Comparison of ENCODE assay signal across 16 cellular contexts in genomic region chr1:161074676-161075368, GRCh38. TPM values are rescaled to one million over a fixed set of nuclear protein-coding genes. Genes with fewer than 3 reads are reported as not detected.
DNase-seq lines count a peak whose midpoint lies in the region; ATAC-seq and TF ChIP-seq lines count a peak whose summit lies in the region.
"Had no signal": no experiment of that assay in that cellular context is flagged by ENCODE, and none has a peak within 500 bp of the region (broad histone marks: within the 10 kb centered on the region; RNA-seq: fewer than 3 reads in every experiment).

No MANE protein-coding gene starts in this region.

- no peaks in the 10 kb centered on the region for H3K79me2 ChIP-seq in HCT116 (ENCODE audit: insufficient read depth, low read length)

- no peak for TF ChIP-seq RAD21 in HCT116 (IDR thresholded peaks at IDR 0.05; ENCODE audit: low read depth)

- H2AFZ ChIP-seq in HCT116 (ENCODE audit: low read depth, low read length, poor library complexity, severe bottlenecking) = no peak overlapping the region

- CTCF ChIA-PET in HCT116 (lab: Charles Lee) = interaction anchor here (2.2 kb wide), 1 partner anchor 22 kb away, joined by 8 read pairs; no protein-coding TSS in a partner anchor

- TF ChIP-seq CTCF in HCT116 (IDR thresholded peaks at IDR 0.05 in 2 of 3, conservative IDR thresholded peaks at IDR 0.05 in 1 of 3; ENCODE audit: borderline replicate concordance in 1 of 3, insufficient read depth in 1 of 3, low read depth in 2 of 3, low read length in 2 of 3) (no peak), mesothelial cell of epicardium (IDR thresholded peaks at IDR 0.05; ENCODE audit: unreplicated experiment) (no peak)

- peak overlapping the region; percentile 31; the same call in 1 of the 2 replicates for H3K27ac ChIP-seq in HCT116 (ENCODE audit: low read depth, low read length)
- H3K27ac ChIP-seq: dorsolateral prefrontal cortex had no signal

- ATAC-seq in HCT116 = no peak
- ATAC-seq: activated CD4-positive, CD25-positive, alpha-beta regulatory T cell treated with anti-CD3 and anti-CD28 coated beads, Interleukin-2, amount 50 U/mL, for 24 hours; SK-N-SH treated with all-trans-retinoic acid at 6 μM for 48 hours had no signal

- peaks cover 0 to 38% of the 10 kb centered on the region in 2 experiments; a peak in 2 of 4 replicates for H3K4me1 ChIP-seq in HCT116 (ENCODE audit: control insufficient read depth in 1 of 2, insufficient read depth in 2 of 2, low read length in 2 of 2)

- H3K4me1 Mint-ChIP-seq in mesothelial cell of epicardium = peaks cover 8% of the 10 kb centered on the region

- no peaks in the 10 kb centered on the region for H4K20me1 ChIP-seq in HCT116 (ENCODE audit: insufficient read depth)

- H3K9ac ChIP-seq in HCT116 (ENCODE audit: low read length) = no peak overlapping the region

- H3K9me3 ChIP-seq in HCT116 (ENCODE audit: control insufficient read depth in 1 of 2, insufficient read depth in 1 of 2, low read depth in 1 of 2, low read length in 2 of 2) = no peaks in the 10 kb centered on the region

- no peaks in the 10 kb centered on the region for H3K9me3 Mint-ChIP-seq in mesothelial cell of epicardium
- H3K9me3 Mint-ChIP-seq: CD14-positive monocyte had no signal

- no peaks in the 10 kb centered on the region for H3K27me3 ChIP-seq in HCT116 (ENCODE audit: insufficient read depth, low read length)

- peak overlapping the region; percentile 21 for H3K4me2 ChIP-seq in HCT116 (ENCODE audit: low read length)

- intact Hi-C loops in HCT116 (cut with micrococcal nuclease) = no loop called here

- TF ChIP-seq POLR2A in HCT116 (IDR thresholded peaks at IDR 0.05; ENCODE audit: borderline replicate concordance, extremely low read depth, insufficient read depth, insufficient read length) = no peak

- in situ Hi-C loops in ACHN (cut with HindIII; ENCODE audit: low pct_ligation_motif_present, low pct_unique_long_range_greater_than_20kb, low sequenced_read_pairs) = no loop called here

- peaks cover 10% of the 10 kb centered on the region for H3K36me3 Mint-ChIP-seq in mesothelial cell of epicardium
- H3K36me3 Mint-ChIP-seq: CD14-positive monocyte had no signal

- RAD21 ChIA-PET in HCT116 (lab: Charles Lee; ENCODE audit: low non-redundant PET in 1 of 2, low total read pairs in 2 of 2, uncharacterized antibody in 2 of 2, unreplicated experiment in 2 of 2) = no interaction called here

- H3K9me2 ChIP-seq in HCT116 (ENCODE audit: insufficient read depth) = no peaks in the 10 kb centered on the region

- DNase-seq in HCT116 (ENCODE audit: low read depth, low spot score) (no peak), SW480 (ENCODE audit: low spot score) (peak; percentile 54), mesothelial cell of epicardium (ENCODE audit: low spot score in 2 of 2, unreplicated experiment in 2 of 2) (no peak), NCI-H2029 (lab: John Stamatoyannopoulos, UW) (no peak), putamen (ENCODE audit: low spot score) (no peak), ACHN (no peak)
- DNase-seq: activated T-cell treated with anti-CD3 and anti-CD28 coated beads, Interleukin-2, amount 50 U/mL, for 1 hour; dorsolateral prefrontal cortex; foreskin melanocyte; HCEC 1CT; NCI-H1092; retina had no signal

- POLR2A ChIA-PET in HCT116 (lab: Charles Lee) = interaction anchor here (0.6 kb wide), 1 partner anchor 29 kb away, joined by 3 read pairs; the partner anchor contains the start of gene USF1

- no peaks in the 10 kb centered on the region for H3K36me3 ChIP-seq in HCT116 (ENCODE audit: control insufficient read depth in 1 of 2, insufficient read depth in 2 of 2, low read length in 2 of 2)

- BruUV-seq in HCT116 (replicated peaks; lab: Mats Ljungman, UMichigan) = no TSS peak

- H3K4me3 Mint-ChIP-seq in mesothelial cell of epicardium = no peak overlapping the region
- H3K4me3 Mint-ChIP-seq: CD14-positive monocyte had no signal

- H3K27me3 Mint-ChIP-seq in mesothelial cell of epicardium (ENCODE audit: low read depth) = no peaks in the 10 kb centered on the region

- H3K27ac Mint-ChIP-seq in mesothelial cell of epicardium = peak overlapping the region; percentile 20

- H3K4me3 ChIP-seq in HCT116 (replicated peaks in 1 of 2; ENCODE audit: low read depth in 1 of 2, low read length in 2 of 2) = no peak overlapping the region
- H3K4me3 ChIP-seq: dorsolateral prefrontal cortex had no signal

TF ChIP-seq in HCT116, 20 proteins besides CTCF, POLR2A, EP300 and RAD21:
- TF ChIP-seq FOSL1 (IDR thresholded peaks at IDR 0.05; ENCODE audit: low read depth) (no peak), TCF7L2 (IDR thresholded peaks at IDR 0.05; ENCODE audit: borderline replicate concordance, extremely low read depth, insufficient read depth, insufficient read length) (no peak), CBX3 (IDR thresholded peaks at IDR 0.05; ENCODE audit: low read depth) (no peak), ZBTB33 (IDR thresholded peaks at IDR 0.05; ENCODE audit: extremely low read depth, insufficient replicate concordance, low read length) (no peak), SRF (IDR thresholded peaks at IDR 0.05; ENCODE audit: low read depth) (no peak), JUND (IDR thresholded peaks at IDR 0.05) (no peak), ZFX (IDR thresholded peaks at IDR 0.05) (no peak), ZNF274 (IDR thresholded peaks at IDR 0.05; ENCODE audit: low read depth, low read length) (no peak), SIN3A (IDR thresholded peaks at IDR 0.05; ENCODE audit: low read depth) (no peak)
TF ChIP-seq in HCT116: peak in this region for 0.

RNA-seq across cellular contexts. Expression of gene ARHGAP30, which starts 5.1 kb away (rescaled TPM):
- 0.39 TPM for total RNA-seq in HCT116 (2021; ENCODE audit: unreplicated experiment)
- 0.34 and 0.36 TPM in 2 replicates for polyA plus RNA-seq in HCT116 (2012)
- 1.4 to 1.9 TPM (median 1.6 TPM) in 3 replicates for total RNA-seq in mesothelial cell of epicardium

RNA-seq across cellular contexts. Expression of gene NECTIN4, which starts 14.5 kb away (rescaled TPM):
- total RNA-seq in HCT116 (2021; ENCODE audit: unreplicated experiment) = 3.3 TPM
- 4.5 and 7.0 TPM in 2 replicates for polyA plus RNA-seq in HCT116 (2012)
- 29.9 to 31.5 TPM (median 30.6 TPM) in 3 replicates for total RNA-seq in mesothelial cell of epicardium
- polyA plus RNA-seq: aorta had no signal

RNA-seq across cellular contexts. Expression of gene KLHDC9, which starts 23.3 kb away (rescaled TPM):
- total RNA-seq in HCT116 (2021; ENCODE audit: unreplicated experiment) (1.4 TPM), mesothelial cell of epicardium (4.2 to 5.4 TPM (median 5.4 TPM) in 3 replicates)
- 0.75 and 1.4 TPM in 2 replicates for polyA plus RNA-seq in HCT116 (2012)
- polyA plus RNA-seq: CD14-positive monocyte had no signal

RNA-seq across cellular contexts. Expression of gene USF1, which starts 29.0 kb away (rescaled TPM):
- total RNA-seq in HCT116 (2021; ENCODE audit: unreplicated experiment) = 48.0 TPM
- polyA plus RNA-seq in HCT116 (2012) = 49.1 and 61.6 TPM in 2 replicates
- 66.4 to 68.0 TPM (median 66.6 TPM) in 3 replicates for total RNA-seq in mesothelial cell of epicardium

RNA-seq across cellular contexts. Expression of gene TSTD1, which starts 36.1 kb away (rescaled TPM):
- total RNA-seq in HCT116 (2021; ENCODE audit: unreplicated experiment) = 116 TPM
- polyA plus RNA-seq in HCT116 (2012) = 157 and 191 TPM in 2 replicates
- 53.2 to 60.3 TPM (median 53.7 TPM) in 3 replicates for total RNA-seq in mesothelial cell of epicardium
